Comparison of ENCODE assay signal across 9 cellular contexts in the genomic region with DNA sequence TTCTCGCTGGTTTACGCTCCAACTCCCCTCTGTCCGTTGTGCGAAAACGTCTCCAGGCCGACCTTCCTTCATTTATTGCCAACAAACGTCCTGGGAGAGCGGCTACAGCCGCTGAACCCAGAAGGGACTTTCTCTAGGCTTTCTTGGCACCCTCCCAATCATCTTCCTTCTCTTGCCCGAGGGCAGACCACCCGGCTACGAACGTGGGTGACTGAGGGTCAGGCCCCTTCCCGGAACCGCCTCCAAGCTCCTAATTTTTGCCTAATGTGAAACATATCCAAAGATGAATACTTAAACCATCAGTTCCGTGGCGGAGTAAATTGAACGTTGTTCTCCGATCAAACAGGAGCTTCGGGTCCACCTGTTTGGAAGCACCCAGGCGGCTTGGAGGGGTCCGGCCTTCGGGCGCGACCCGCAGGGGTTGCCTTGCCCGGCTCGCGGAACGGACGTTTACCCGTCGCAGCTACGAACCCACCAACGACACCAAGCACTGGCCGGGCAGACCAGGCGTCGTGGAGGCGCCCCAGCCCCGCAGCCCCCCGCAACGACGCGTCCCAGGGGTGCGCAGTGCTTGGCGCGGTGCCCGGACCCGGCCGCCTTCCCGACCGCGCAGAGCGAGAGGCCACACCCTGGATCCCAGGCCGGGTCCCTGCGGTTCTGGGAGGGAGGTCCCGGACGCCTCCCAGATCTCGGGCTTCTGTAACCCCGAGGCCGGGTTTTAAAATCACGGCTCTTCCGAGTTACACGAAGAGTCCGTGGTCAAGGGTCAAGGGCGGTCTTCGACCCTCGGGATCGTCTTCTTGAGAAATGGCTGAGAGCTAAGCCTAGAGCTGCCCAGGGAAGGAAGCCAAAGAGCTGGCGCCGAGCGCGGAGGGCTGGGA. TPM values are rescaled to one million over a fixed set of nuclear protein-coding genes. Genes with fewer than 3 reads are reported as not detected.
DNase-seq lines count a peak whose midpoint lies in the region; ATAC-seq and TF ChIP-seq lines count a peak whose summit lies in the region.
"Not testable (repeated sequence)": the region's sequence is repeated elsewhere in the genome, so short reads cannot be mapped to it uniquely, and the experiment has no call there.
"Had no signal": no experiment of that assay in that cellular context is flagged by ENCODE, and none has a peak within 500 bp of the region (broad histone marks: within the 10 kb centered on the region; RNA-seq: fewer than 3 reads in every experiment).

No MANE protein-coding gene starts in this region.

- POLR2A ChIA-PET in CD4-positive, alpha-beta memory T cell (lab: Charles Lee; ENCODE audit: partially characterized antibody); activated B cell treated with CpG ODN at 0.5 μM for 24 hours (lab: Charles Lee): not testable (repeated sequence)

- H3K79me2 ChIP-seq in mammary epithelial cell (ENCODE audit: insufficient read depth, low read length): not testable (repeated sequence)

- H3K4me3 ChIP-seq in CD4-positive, alpha-beta memory T cell (ENCODE audit: low read length in 2 of 2): not testable (repeated sequence)
- peak overlapping the region; percentile 22 to 37 (median 33) for H3K4me3 ChIP-seq in mammary epithelial cell (replicated peaks in 1 of 3; ENCODE audit: insufficient read depth in 1 of 3, low read depth in 2 of 3, low read length in 3 of 3)
- peak overlapping the region; percentile 17 to 30 for H3K4me3 ChIP-seq in right atrium auricular region

- peak overlapping the region in 3 of 7 donors; percentile 7 to 73 (median 73) for H3K27ac Mint-ChIP-seq in CD4-positive, alpha-beta memory T cell
- not testable (repeated sequence) for H3K27ac Mint-ChIP-seq in activated B cell treated with CpG ODN at 0.5 μM for 24 hours; stimulated activated naive CD8-positive, alpha-beta T cell treated with anti-CD3 and anti-CD28 coated beads, Interleukin-15, amount 100 ng/mL, for 72 hours
- peak overlapping the region in 1 of 2 donors; percentile 67 for H3K27ac Mint-ChIP-seq in natural killer cell

- WGBS in mammary epithelial cell (ENCODE audit: low coverage, missing lambda C conversion rate): 6% methylated on average over 19 of the region's 73 CpGs

- H3K4me2 ChIP-seq in mammary epithelial cell (ENCODE audit: insufficient read depth, low read depth, low read length): peak overlapping the region; percentile 87

- BruUV-seq in mammary epithelial cell (replicated peaks; lab: Mats Ljungman, UMichigan): not testable (repeated sequence)

- H3K9ac ChIP-seq in mammary epithelial cell (ENCODE audit: insufficient read depth, low read length): not testable (repeated sequence)

- H3K36me3 Mint-ChIP-seq in CD4-positive, alpha-beta memory T cell; activated B cell treated with CpG ODN at 0.5 μM for 24 hours (ENCODE audit: low read depth); natural killer cell: not testable (repeated sequence)

- not testable (repeated sequence) for H4K20me1 ChIP-seq in mammary epithelial cell (ENCODE audit: insufficient read depth, low read length)

- H2AFZ ChIP-seq in mammary epithelial cell (ENCODE audit: low read depth, low read length): peak overlapping the region; percentile 64

- ATAC-seq in GM21515 (IDR thresholded peaks at IDR 0.05; ENCODE audit: unreplicated experiment) (peak; percentile 32), HG03432 (IDR thresholded peaks at IDR 0.05; ENCODE audit: unreplicated experiment) (peak; percentile 25), activated B cell treated with CpG ODN at 0.5 μM for 24 hours (ENCODE audit: low read depth) (peak; percentile 18), natural killer cell (peak in 2 of 3 donors; percentile 14 to 19)
- peak; percentile 44 for ATAC-seq in stimulated activated naive CD8-positive, alpha-beta T cell treated with anti-CD3 and anti-CD28 coated beads, Interleukin-15, amount 100 ng/mL, for 72 hours

- in situ Hi-C loops in mammary epithelial cell (cut with MboI; ENCODE audit: low sequenced_read_pairs in 2 of 2): not testable (repeated sequence)

- peak in 3 of 5 donors; percentile 22 to 24 (median 22) for DNase-seq in CD4-positive, alpha-beta memory T cell
- DNase-seq in activated B cell treated with CpG ODN at 0.5 μM for 24 hours; mammary epithelial cell; right atrium auricular region (ENCODE audit: low spot score); natural killer cell: not testable (repeated sequence)
- DNase-seq in stimulated activated naive CD8-positive, alpha-beta T cell treated with anti-CD3 and anti-CD28 coated beads, Interleukin-15, amount 100 ng/mL, for 72 hours: peak; percentile 3 to 16

- not testable (repeated sequence) for H3K27ac ChIP-seq in CD4-positive, alpha-beta memory T cell (ENCODE audit: low read depth, low read length); mammary epithelial cell (ENCODE audit: insufficient read depth, low read depth, low read length); right atrium auricular region

- intact Hi-C loops in CD4-positive, alpha-beta memory T cell (cut with micrococcal nuclease); activated B cell treated with CpG ODN at 0.5 μM for 24 hours (cut with micrococcal nuclease); mammary epithelial cell (cut with micrococcal nuclease); natural killer cell (cut with micrococcal nuclease): not testable (repeated sequence)

- H3K27me3 ChIP-seq in CD4-positive, alpha-beta memory T cell (ENCODE audit: insufficient read depth, low read length): not testable (repeated sequence)
- H3K27me3 ChIP-seq in mammary epithelial cell (ENCODE audit: insufficient read depth, low read length): peaks cover 20% of the 10 kb centered on the region
- peaks cover 0 to 27% of the 10 kb centered on the region in 2 donors for H3K27me3 ChIP-seq in right atrium auricular region

- CTCF ChIA-PET in CD4-positive, alpha-beta memory T cell (lab: Charles Lee; ENCODE audit: partially characterized antibody); activated B cell treated with CpG ODN at 0.5 μM for 24 hours (lab: Charles Lee); mammary epithelial cell (lab: Charles Lee; ENCODE audit: low non-redundant PET): not testable (repeated sequence)

- not testable (repeated sequence) for H3K9me3 ChIP-seq in CD4-positive, alpha-beta memory T cell (ENCODE audit: control insufficient read depth in 1 of 2, low read length in 2 of 2); mammary epithelial cell (replicated peaks; ENCODE audit: insufficient read depth, low read length); right atrium auricular region

- peak overlapping the region in 7 of 8 donors; percentile 68 to 86 (median 70) for H3K4me3 Mint-ChIP-seq in CD4-positive, alpha-beta memory T cell
- H3K4me3 Mint-ChIP-seq in activated B cell treated with CpG ODN at 0.5 μM for 24 hours: not testable (repeated sequence)
- H3K4me3 Mint-ChIP-seq in natural killer cell: peak overlapping the region; percentile 80
- peak overlapping the region; percentile 81 to 86 for H3K4me3 Mint-ChIP-seq in stimulated activated naive CD8-positive, alpha-beta T cell treated with anti-CD3 and anti-CD28 coated beads, Interleukin-15, amount 100 ng/mL, for 72 hours

- not testable (repeated sequence) for H3K9me3 Mint-ChIP-seq in CD4-positive, alpha-beta memory T cell; activated B cell treated with CpG ODN at 0.5 μM for 24 hours; natural killer cell; stimulated activated naive CD8-positive, alpha-beta T cell treated with anti-CD3 and anti-CD28 coated beads, Interleukin-15, amount 100 ng/mL, for 72 hours

- H3K36me3 ChIP-seq in CD4-positive, alpha-beta memory T cell (ENCODE audit: insufficient read depth, low read length); mammary epithelial cell (ENCODE audit: insufficient read depth, low read length); right atrium auricular region: not testable (repeated sequence)

- peaks cover 4 to 26% (median 9%) of the 10 kb centered on the region in 4 donors for H3K4me1 Mint-ChIP-seq in CD4-positive, alpha-beta memory T cell
- H3K4me1 Mint-ChIP-seq in activated B cell treated with CpG ODN at 0.5 μM for 24 hours: not testable (repeated sequence)
- peaks cover 13 to 16% of the 10 kb centered on the region in 2 donors for H3K4me1 Mint-ChIP-seq in natural killer cell
- peaks cover 13% of the 10 kb centered on the region for H3K4me1 Mint-ChIP-seq in stimulated activated naive CD8-positive, alpha-beta T cell treated with anti-CD3 and anti-CD28 coated beads, Interleukin-15, amount 100 ng/mL, for 72 hours

- H3K27me3 Mint-ChIP-seq in CD4-positive, alpha-beta memory T cell: peaks cover 6 to 26% of the 10 kb centered on the region in 2 donors
- not testable (repeated sequence) for H3K27me3 Mint-ChIP-seq in activated B cell treated with CpG ODN at 0.5 μM for 24 hours
- H3K27me3 Mint-ChIP-seq in natural killer cell (ENCODE audit: low read depth in 2 of 2): peaks cover 24% of the 10 kb centered on the region in 2 donors
- H3K27me3 Mint-ChIP-seq in stimulated activated naive CD8-positive, alpha-beta T cell treated with anti-CD3 and anti-CD28 coated beads, Interleukin-15, amount 100 ng/mL, for 72 hours: peaks cover 34% of the 10 kb centered on the region

- dilution Hi-C loops in mammary epithelial cell (cut with HindIII; ENCODE audit: low sequenced_read_pairs): not testable (repeated sequence)

- H3K4me1 ChIP-seq in CD4-positive, alpha-beta memory T cell (ENCODE audit: insufficient read depth, low read length); mammary epithelial cell (ENCODE audit: insufficient read depth, low read length); right atrium auricular region: not testable (repeated sequence)

- not testable (repeated sequence) for TF ChIP-seq CTCF in activated B cell treated with CpG ODN at 0.5 μM for 24 hours (IDR thresholded peaks at IDR 0.05); mammary epithelial cell (conservative IDR thresholded peaks at IDR 0.05 in 1 of 2, IDR thresholded peaks at IDR 0.05 in 1 of 2; ENCODE audit: extremely low read depth in 1 of 2, insufficient read depth in 1 of 2, low read depth in 1 of 2, low read length in 2 of 2); right atrium auricular region (IDR thresholded peaks at IDR 0.05); natural killer cell (IDR thresholded peaks at IDR 0.05)

RNA-seq across cellular contexts. Expression of a gene that starts 4.0 kb away (rescaled TPM):
- under 1 TPM; 0.42 to 0.52 TPM for total RNA-seq in CD4-positive, alpha-beta memory T cell
- not detected for polyA plus RNA-seq in CD4-positive, alpha-beta memory T cell
- total RNA-seq in activated B cell treated with CpG ODN at 0.5 μM for 24 hours: 0.17 and 0.35 TPM in 2 replicates
- under 1 TPM; 0.33 to 0.40 TPM for total RNA-seq in mammary epithelial cell
- polyA plus RNA-seq in mammary epithelial cell: 0.10 TPM
- polyA minus RNA-seq in mammary epithelial cell: not detected
- not detected for total RNA-seq in right atrium auricular region
- total RNA-seq in natural killer cell: not detected
- total RNA-seq: SJSA1 had no signal
